16 cellular contexts compared by ENCODE assay signal in genomic region chrX:139929876-139930275, GRCh38. TPM values are rescaled to one million over a fixed set of nuclear protein-coding genes. Genes with fewer than 3 reads are reported as not detected.
DNase-seq lines count a peak whose midpoint lies in the region.
"Had no signal": no experiment of that assay in that cellular context is flagged by ENCODE, and none has a peak within 500 bp of the region (broad histone marks: within the 10 kb centered on the region; RNA-seq: fewer than 3 reads in every experiment).

No MANE protein-coding gene starts in this region.

- intact Hi-C loops in activated T-helper 2 cell treated with anti-CD3 and anti-CD28 coated beads, Interferon-gamma antibody, Interleukin-2, Interleukin-4, amounts not matched to agents 10 μg/mL and 5 μg/mL and 100 μg/mL, durations not matched to agents 14 hours and 24 hours and 36 hours (cut with micrococcal nuclease), result loop anchor here (2.0 kb wide), 1 partner anchor 21 kb away; no protein-coding TSS in a partner anchor

- peaks cover 12% of the 10 kb centered on the region for H3K36me3 Mint-ChIP-seq in activated T-helper 2 cell treated with anti-CD3 and anti-CD28 coated beads, Interferon-gamma antibody, Interleukin-2, Interleukin-4, amounts not matched to agents 10 μg/mL and 5 μg/mL and 100 μg/mL, durations not matched to agents 14 hours and 24 hours and 36 hours (ENCODE audit: low read depth)

- H3K27ac Mint-ChIP-seq in activated T-helper 2 cell treated with anti-CD3 and anti-CD28 coated beads, Interferon-gamma antibody, Interleukin-2, Interleukin-4, amounts not matched to agents 10 μg/mL and 5 μg/mL and 100 μg/mL, durations not matched to agents 14 hours and 24 hours and 36 hours, result no peak overlapping the region

- H3K27me3 ChIP-seq in MG63 (no peaks in the 10 kb centered on the region), neuron (ENCODE audit: insufficient read depth, low read length) (no peaks in the 10 kb centered on the region)
- H3K27me3 ChIP-seq: right atrium auricular region had no signal

- H3K36me3 ChIP-seq in MG63 (no peaks in the 10 kb centered on the region), neuron (ENCODE audit: insufficient read depth, low read length) (no peaks in the 10 kb centered on the region)
- H3K36me3 ChIP-seq: heart right ventricle, right atrium auricular region, thoracic aorta had no signal

- H3K9me3 ChIP-seq in MG63, result no peaks in the 10 kb centered on the region
- no peaks in the 10 kb centered on the region for H3K9me3 ChIP-seq in neuron (ENCODE audit: low read length)
- H3K9me3 ChIP-seq: heart right ventricle, right atrium auricular region, thoracic aorta had no signal

- peaks cover 16% of the 10 kb centered on the region for H3K4me1 Mint-ChIP-seq in activated T-helper 2 cell treated with anti-CD3 and anti-CD28 coated beads, Interferon-gamma antibody, Interleukin-2, Interleukin-4, amounts not matched to agents 10 μg/mL and 5 μg/mL and 100 μg/mL, durations not matched to agents 14 hours and 24 hours and 36 hours (ENCODE audit: low read depth)

- DNase-seq in NCI-H82 (lab: John Stamatoyannopoulos, UW), result peak; percentile 48
- DNase-seq in NCI-H82 treated with DMSO at 0.1 percent for 48 hours (lab: John Stamatoyannopoulos, UW; ENCODE audit: unreplicated experiment), result no peak
- no peak for DNase-seq in MG63
- DNase-seq in cerebellar cortex (ENCODE audit: low spot score), result peak; percentile 1
- DNase-seq in HT-29 (ENCODE audit: low spot score), result no peak
- DNase-seq in activated T-helper 2 cell treated with anti-CD3 and anti-CD28 coated beads, Interferon-gamma antibody, Interleukin-2, Interleukin-4, amounts not matched to agents 10 μg/mL and 5 μg/mL and 100 μg/mL, durations not matched to agents 14 hours and 24 hours and 36 hours (ENCODE audit: low spot score), result no peak
- no peak for DNase-seq in NCI-H510A (lab: John Stamatoyannopoulos, UW)
- DNase-seq: 8988T; anterior cingulate cortex; DMS53; effector memory CD4-positive, alpha-beta T cell; heart right ventricle; NCI-H1417 treated with DMSO at 0.1 percent for 48 hours had no signal

- H3K9me3 Mint-ChIP-seq in activated T-helper 2 cell treated with anti-CD3 and anti-CD28 coated beads, Interferon-gamma antibody, Interleukin-2, Interleukin-4, amounts not matched to agents 10 μg/mL and 5 μg/mL and 100 μg/mL, durations not matched to agents 14 hours and 24 hours and 36 hours, result no peaks in the 10 kb centered on the region

- H3K4me3 Mint-ChIP-seq in activated T-helper 2 cell treated with anti-CD3 and anti-CD28 coated beads, Interferon-gamma antibody, Interleukin-2, Interleukin-4, amounts not matched to agents 10 μg/mL and 5 μg/mL and 100 μg/mL, durations not matched to agents 14 hours and 24 hours and 36 hours (ENCODE audit: low read depth), result no peak overlapping the region

- H3K27me3 Mint-ChIP-seq in activated T-helper 2 cell treated with anti-CD3 and anti-CD28 coated beads, Interferon-gamma antibody, Interleukin-2, Interleukin-4, amounts not matched to agents 10 μg/mL and 5 μg/mL and 100 μg/mL, durations not matched to agents 14 hours and 24 hours and 36 hours (ENCODE audit: low read depth), result peaks cover 2% of the 10 kb centered on the region

- no peak overlapping the region for H2AFZ ChIP-seq in neuron (ENCODE audit: low read depth, low read length)

- H3K4me1 ChIP-seq in neuron (ENCODE audit: insufficient read depth, low read length), result peaks cover 11% of the 10 kb centered on the region
- H3K4me1 ChIP-seq: right atrium auricular region had no signal

- peak overlapping the region; percentile 73 for H3K4me3 ChIP-seq in MG63
- peak overlapping the region; percentile 10 for H3K4me3 ChIP-seq in neuron (ENCODE audit: low read length)
- H3K4me3 ChIP-seq: right atrium auricular region had no signal

RNA-seq across cellular contexts. Expression of gene ATP11C, which starts 3.0 kb away (rescaled TPM):
- total RNA-seq in MG63 (2014; rRNA removed; shearing (Covaris generic); ENCODE audit: low replicate concordance), result 33.0 and 38.2 TPM in 2 replicates
- 0.94 and 1.0 TPM in 2 replicates for total RNA-seq in HT-29 (2014; rRNA removed; shearing (Covaris generic))
- 19.3 and 23.8 TPM in 2 replicates for total RNA-seq in activated T-helper 2 cell treated with anti-CD3 and anti-CD28 coated beads, Interferon-gamma antibody, Interleukin-2, Interleukin-4, amounts not matched to agents 10 μg/mL and 5 μg/mL and 100 μg/mL, durations not matched to agents 14 hours and 24 hours and 36 hours

RNA-seq across cellular contexts. Expression of gene CXorf66, which starts 35.4 kb away (rescaled TPM):
- total RNA-seq in MG63 (2014; rRNA removed; shearing (Covaris generic); ENCODE audit: low replicate concordance), result not detected in 2 replicates
- not detected in 2 replicates for total RNA-seq in HT-29 (2014; rRNA removed; shearing (Covaris generic))
- not detected in 2 replicates for total RNA-seq in activated T-helper 2 cell treated with anti-CD3 and anti-CD28 coated beads, Interferon-gamma antibody, Interleukin-2, Interleukin-4, amounts not matched to agents 10 μg/mL and 5 μg/mL and 100 μg/mL, durations not matched to agents 14 hours and 24 hours and 36 hours
- total RNA-seq: heart right ventricle, right atrium auricular region, thoracic aorta had no signal

Comparison
In these comparisons a context has a peak if more than half of its experiments do, and no peak if none do; other contexts are left out.
1. DNase-seq: peak in NCI-H82 (single experiment) and cerebellar cortex (single experiment); none in NCI-H82 treated with DMSO at 0.1 percent for 48 hours (single experiment), MG63 (single experiment), HT-29 (single experiment), activated T-helper 2 cell treated with anti-CD3 and anti-CD28 coated beads, Interferon-gamma antibody, Interleukin-2, Interleukin-4, amounts not matched to agents 10 μg/mL and 5 μg/mL and 100 μg/mL, durations not matched to agents 14 hours and 24 hours and 36 hours (single experiment) and NCI-H510A (single experiment).
2. RNA of gene ATP11C, which starts 3.0 kb away (total RNA-seq): 33.0 to 38.2 TPM in MG63 and 19.3 to 23.8 TPM in activated T-helper 2 cell treated with anti-CD3 and anti-CD28 coated beads, Interferon-gamma antibody, Interleukin-2, Interleukin-4, amounts not matched to agents 10 μg/mL and 5 μg/mL and 100 μg/mL, durations not matched to agents 14 hours and 24 hours and 36 hours; 0.94 to 1.0 TPM in HT-29; every median in the first group is over 10 times any median in the second.